ENCODE assay signal across 33 cellular contexts in genomic region chr16:88736496-88736895, GRCh38. TPM values are rescaled to one million over a fixed set of nuclear protein-coding genes. Genes with fewer than 3 reads are reported as not detected.
"Had no signal": no experiment of that assay in that cellular context is flagged by ENCODE, and none has a peak within 500 bp of the region (broad histone marks: within the 10 kb centered on the region; RNA-seq: fewer than 3 reads in every experiment).

No MANE protein-coding gene starts in this region.

- H3K9ac ChIP-seq: KMS-11 had no signal

- H3K27me3 ChIP-seq: MG63 had no signal

- H3K9me3 ChIP-seq: MG63 had no signal

- DNase-seq: Karpas-422, Kasumi-1, MG63, MM.1S, MV-4-11, NCI-H1048, NCI-H1092, NCI-H1105, NCI-H1105 treated with DMSO at 0.1 percent for 48 hours, NCI-H1417 treated with DMSO at 0.1 percent for 48 hours, NCI-H1436, NCI-H1436 treated with DMSO at 0.1 percent for 48 hours, NCI-H1694, NCI-H1694 treated with DMSO at 0.1 percent for 48 hours, NCI-H187, NCI-H187 treated with DMSO at 0.1 percent for 48 hours, NCI-H2029, NCI-H2029 treated with DMSO at 0.1 percent for 48 hours, NCI-H2081, NCI-H2081 treated with DMSO at 0.1 percent for 48 hours, NCI-H2107, NCI-H2171, NCI-H2171 treated with DMSO at 0.1 percent for 48 hours, NCI-H2227 treated with DMSO at 0.1 percent for 48 hours, NCI-H226, NCI-H345, NCI-H446 treated with DMSO at 0.1 percent for 48 hours, NCI-H510A, NCI-H510A treated with DMSO at 0.1 percent for 48 hours had no signal

- H3K4me3 ChIP-seq: MG63 had no signal

- H3K4me2 ChIP-seq: KMS-11 had no signal

- H3K27ac ChIP-seq: KMS-11 had no signal

RNA-seq across cellular contexts. Expression of gene SNAI3, which starts 50.2 kb away (rescaled TPM):
- total RNA-seq: M059J, MCF 10A, NCI-H460 had no signal
